14 cellular contexts compared by ENCODE assay signal in the genomic region with DNA sequence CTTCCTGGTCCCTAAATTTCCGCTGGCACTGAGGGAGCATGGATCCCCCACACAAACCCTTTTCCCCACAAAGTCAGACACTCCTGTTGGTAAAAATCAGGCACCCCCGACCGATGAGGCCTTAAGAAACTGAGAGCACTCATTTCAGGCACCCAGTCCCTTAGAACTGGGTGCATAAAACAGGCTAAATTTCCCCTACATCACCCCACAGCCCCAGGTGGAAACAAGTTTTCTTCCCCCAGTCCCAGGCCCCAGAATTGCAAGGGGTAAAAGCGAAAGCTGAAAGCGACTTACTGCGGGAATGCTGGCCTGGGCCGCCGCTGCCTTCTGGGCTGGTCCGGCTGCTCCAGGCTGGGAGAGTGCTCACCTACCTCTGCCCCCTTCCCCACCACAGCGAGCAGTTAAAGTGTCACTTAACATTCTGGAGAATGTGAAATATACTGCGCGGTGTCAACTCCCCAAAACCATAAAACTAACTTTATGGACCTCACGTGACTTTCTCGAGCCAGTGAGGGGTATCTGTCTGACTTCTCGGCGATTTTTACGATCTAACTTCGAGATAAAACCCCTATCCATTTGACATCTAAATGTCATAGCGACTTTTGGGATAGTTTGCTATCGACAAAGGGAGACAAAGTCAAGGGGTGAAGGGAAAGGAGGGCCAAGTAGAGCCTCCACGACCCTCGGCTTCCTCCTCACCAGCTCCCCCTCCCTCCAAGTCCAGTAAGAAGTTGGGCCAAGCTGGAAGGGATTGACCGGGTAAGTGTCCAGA. TPM values are rescaled to one million over a fixed set of nuclear protein-coding genes. Genes with fewer than 3 reads are reported as not detected.
DNase-seq lines count a peak whose midpoint lies in the region; ATAC-seq, FAIRE-seq and TF ChIP-seq lines count a peak whose summit lies in the region.
"Had no signal": no experiment of that assay in that cellular context is flagged by ENCODE, and none has a peak within 500 bp of the region (broad histone marks: within the 10 kb centered on the region; RNA-seq: fewer than 3 reads in every experiment).

TSS of gene HOXB3 (minus strand) at position 411 of the 772 bp plus-strand sequence. CDS start 37,767 bp downstream, outside the sequence.

- H3K4me2 ChIP-seq in H1 (ENCODE audit: insufficient read depth in 1 of 2, low read depth in 2 of 2, low read length in 2 of 2): no peak within 1 kb of the TSS

- H3K27ac ChIP-seq in HEK293 (ENCODE audit: extremely low read depth, low read depth, low read length): peak within 1 kb of the TSS; percentile 92
- H3K27ac ChIP-seq in H1 (ENCODE audit: low read depth, low read length): no peak within 1 kb of the TSS
- no peak within 1 kb of the TSS for H3K27ac ChIP-seq in WERI-Rb-1
- H3K27ac ChIP-seq: foreskin keratinocyte, VCaP had no signal

- DNase-seq in AG04449 (ENCODE audit: low read depth, low spot score) (peak; percentile 67), H1 (ENCODE audit: low read depth in 1 of 2, low spot score in 2 of 2) (no peak), naive B cell (no peak), hippocampal formation (lab: John Stamatoyannopoulos, UW) (no peak), NCI-H146 treated with DMSO at 0.1 percent for 48 hours (lab: John Stamatoyannopoulos, UW; ENCODE audit: unreplicated experiment) (no peak), WERI-Rb-1 (no peak), NCI-H774 (lab: John Stamatoyannopoulos, UW) (no peak)
- DNase-seq: foreskin keratinocyte, NCI-H69 had no signal

- no peak for FAIRE-seq in H1 (lab: Jason Lieb, UNC)

- peaks cover 20 to 37% of the 10 kb centered on the region in 2 experiments for H4K20me1 ChIP-seq in H1 (replicated peaks in 1 of 2; ENCODE audit: control insufficient read depth in 1 of 2, insufficient read depth in 2 of 2, low read length in 2 of 2)

- H2AFZ ChIP-seq in H1 (ENCODE audit: low read length): no peak within 1 kb of the TSS

- H4K91ac ChIP-seq in H1 (replicated peaks; ENCODE audit: insufficient read length, low read length): no peak within 1 kb of the TSS

- no peak within 1 kb of the TSS for H4K5ac ChIP-seq in H1 (ENCODE audit: insufficient read length, low read depth, low read length)

- peak within 1 kb of the TSS; percentile 81; the same call in 1 of the 2 replicates for H2BK15ac ChIP-seq in H1 (ENCODE audit: low read length)

- peak within 1 kb of the TSS; percentile 44 to 89 (median 70) for H3K4me3 Mint-ChIP-seq in naive B cell
- H3K4me3 Mint-ChIP-seq: activated naive CD4-positive, alpha-beta T cell treated with anti-CD3 and anti-CD28 coated beads, Interleukin-2, amount 50 U/mL, for 24 hours had no signal

- H3K27me3 ChIP-seq in H1 (replicated peaks in 1 of 4; ENCODE audit: control insufficient read depth in 3 of 4, extremely low read depth in 1 of 4, insufficient read depth in 3 of 4, low read length in 3 of 4) (peaks cover 96 to 100% (median 99%) of the 10 kb centered on the region in 4 experiments), WERI-Rb-1 (ENCODE audit: insufficient read depth, low read depth, severe bottlenecking) (peaks cover 95% of the 10 kb centered on the region)

- H3K36me3 Mint-ChIP-seq in naive B cell: no peaks in the 10 kb centered on the region
- H3K36me3 Mint-ChIP-seq: activated naive CD4-positive, alpha-beta T cell treated with anti-CD3 and anti-CD28 coated beads, Interleukin-2, amount 50 U/mL, for 24 hours had no signal

- POLR2A ChIA-PET in AG04449 (lab: Yijun Ruan, JAX): interaction anchor here (0.7 to 1.5 kb wide), 5 partner anchors 23 to 103 kb away, joined by 3 to 5 read pairs (median 3); no protein-coding TSS in a partner anchor
- POLR2A ChIA-PET in HEK293 (lab: Yijun Ruan, JAX): interaction anchor here (0.6 kb wide), 2 partner anchors 10 to 542 kb away, joined by 3 read pairs; partner anchors contain the start of gene NFE2L1
- POLR2A ChIA-PET in H1 (lab: Charles Lee; ENCODE audit: partially characterized antibody): no interaction called here

- no peak within 1 kb of the TSS for H3K23ac ChIP-seq in H1 (ENCODE audit: insufficient read length)

- no peak for TF ChIP-seq POLR2A in H1 (IDR thresholded peaks at IDR 0.05; ENCODE audit: control extremely low read depth in 1 of 2, low read depth in 2 of 2, low read length in 2 of 2)

- CTCF ChIA-PET in AG04449 (lab: Yijun Ruan, JAX) (interaction anchor here (0.7 to 8.4 kb wide), 15 partner anchors 18 to 282 kb away, joined by 3 to 80 read pairs (median 5); partner anchors contain the start of gene HOXB8), HEK293 (lab: Yijun Ruan, JAX) (interaction anchor here (0.6 to 6.0 kb wide), 6 partner anchors 29 to 570 kb away, joined by 3 to 52 read pairs (median 5); no protein-coding TSS in a partner anchor), H1 (lab: Charles Lee; ENCODE audit: partially characterized antibody) (interaction anchor here (0.5 to 7.0 kb wide), 12 partner anchors 26 to 296 kb away, joined by 3 to 53 read pairs (median 3); no protein-coding TSS in a partner anchor)

- no peak within 1 kb of the TSS for H2BK20ac ChIP-seq in H1 (ENCODE audit: low read length)

- no peak for TF ChIP-seq EP300 in H1 (IDR thresholded peaks at IDR 0.05; ENCODE audit: borderline replicate concordance in 1 of 2, low read depth in 2 of 2, low read length in 2 of 2)

- no peaks in the 10 kb centered on the region for H3K23me2 ChIP-seq in H1 (ENCODE audit: low read depth, low read length)

- H3K4me3 ChIP-seq in AG04449 (ENCODE audit: low read depth, low read length): peak within 1 kb of the TSS; percentile 76
- H3K4me3 ChIP-seq in HEK293 (ENCODE audit: low read depth, low read length): no peak within 1 kb of the TSS
- no peak within 1 kb of the TSS for H3K4me3 ChIP-seq in H1 (ENCODE audit: extremely low read depth in 1 of 4, insufficient read depth in 2 of 4, low read depth in 3 of 4, low read length in 4 of 4)
- no peak within 1 kb of the TSS for H3K4me3 ChIP-seq in WERI-Rb-1 (ENCODE audit: low read depth, low read length)
- H3K4me3 ChIP-seq: HAP-1 had no signal

- H4K8ac ChIP-seq in H1 (ENCODE audit: extremely low read depth, insufficient read depth, low read length): no peak within 1 kb of the TSS

- H3K27me3 Mint-ChIP-seq in naive B cell: peaks cover 80 to 97% (median 94%) of the 10 kb centered on the region in 3 donors

- H3K9me3 ChIP-seq in HEK293 (ENCODE audit: control insufficient read depth, insufficient read depth, low read depth, low read length) (no peaks in the 10 kb centered on the region), H1 (ENCODE audit: insufficient read depth in 2 of 2, low read depth in 1 of 2, low read length in 1 of 2) (no peaks in the 10 kb centered on the region; a peak in 1 of 4 replicates), WERI-Rb-1 (ENCODE audit: severe bottlenecking) (peaks cover 6% of the 10 kb centered on the region)
- H3K9me3 ChIP-seq: HAP-1 had no signal

- TF ChIP-seq CTCF in AG04449 (IDR thresholded peaks at IDR 0.05; ENCODE audit: insufficient read depth, low read length, missing control alignments): no peak
- TF ChIP-seq CTCF in HEK293 (tag by site-specific recombination; IDR thresholded peaks at IDR 0.05): no peak
- TF ChIP-seq CTCF in H1 (IDR thresholded peaks at IDR 0.05; ENCODE audit: control extremely low read depth in 1 of 3, insufficient read depth in 1 of 3, low read depth in 1 of 3, low read length in 3 of 3): no peak
- TF ChIP-seq CTCF in WERI-Rb-1 (IDR thresholded peaks at IDR 0.05; ENCODE audit: low read depth, low read length): no peak

- no peak within 1 kb of the TSS for H2BK120ac ChIP-seq in H1 (replicated peaks; ENCODE audit: low read depth, low read length)

- H3K4me1 Mint-ChIP-seq in naive B cell: peaks cover 50 to 57% (median 54%) of the 10 kb centered on the region in 3 donors

- ATAC-seq in naive B cell (ENCODE audit: low read depth in 2 of 2): no peak
- ATAC-seq: foreskin keratinocyte had no signal

- H2BK5ac ChIP-seq in H1 (ENCODE audit: low read depth, low read length): no peak within 1 kb of the TSS

- no peaks in the 10 kb centered on the region for H3K79me2 ChIP-seq in H1 (ENCODE audit: control insufficient read depth in 1 of 2, insufficient read depth in 2 of 2, low read length in 2 of 2)

- H2AK5ac ChIP-seq in H1 (ENCODE audit: low read depth, low read length): peak within 1 kb of the TSS; percentile 55; the same call in 1 of the 2 replicates

- no peaks in the 10 kb centered on the region for H3K9me3 Mint-ChIP-seq in naive B cell
- H3K9me3 Mint-ChIP-seq: activated naive CD4-positive, alpha-beta T cell treated with anti-CD3 and anti-CD28 coated beads, Interleukin-2, amount 50 U/mL, for 24 hours had no signal

- no peaks in the 10 kb centered on the region for H3K79me1 ChIP-seq in H1 (ENCODE audit: low read depth, low read length)

- H3K56ac ChIP-seq in H1 (replicated peaks; ENCODE audit: insufficient read length, low read depth, low read length): no peak within 1 kb of the TSS

- H3K4ac ChIP-seq in H1 (replicated peaks; ENCODE audit: insufficient read length, low read depth, low read length): no peak within 1 kb of the TSS

- no peak within 1 kb of the TSS for H3K9ac ChIP-seq in H1 (replicated peaks in 1 of 4; ENCODE audit: extremely low read depth in 1 of 4, low read depth in 3 of 4, low read length in 3 of 4)

- H3K18ac ChIP-seq in H1 (ENCODE audit: extremely low read depth, low read length): no peak within 1 kb of the TSS; the same call in 1 of the 2 replicates

- H3K36me3 ChIP-seq in HEK293 (ENCODE audit: control insufficient read depth in 2 of 2, insufficient read depth in 1 of 2, low read length in 2 of 2): peaks cover 0 to 29% of the 10 kb centered on the region in 2 experiments; a peak in 2 of 3 replicates
- peaks cover 0 to 6% (median 0%) of the 10 kb centered on the region in 4 experiments; a peak in 1 of 8 replicates for H3K36me3 ChIP-seq in H1 (ENCODE audit: control insufficient read depth in 2 of 4, insufficient read depth in 4 of 4, low read length in 3 of 4)
- no peaks in the 10 kb centered on the region for H3K36me3 ChIP-seq in WERI-Rb-1
- H3K36me3 ChIP-seq: HAP-1 had no signal

- H3K27ac Mint-ChIP-seq in naive B cell: peak within 1 kb of the TSS in 2 of 6 donors; percentile 59 to 87
- H3K27ac Mint-ChIP-seq: activated naive CD4-positive, alpha-beta T cell treated with anti-CD3 and anti-CD28 coated beads, Interleukin-2, amount 50 U/mL, for 24 hours had no signal

- WGBS in H1 (ENCODE audit: extremely low coverage in 1 of 2, insufficient coverage in 1 of 2, insufficient read length in 1 of 2, insufficient replicate concordance in 2 of 2, low coverage in 1 of 2, low lambda C conversion rate in 2 of 2, missing lambda C conversion rate in 1 of 2), 2 experiments: 10% methylated on average over 23 of the region's 23 CpGs; no CpG with 5 or more reads in 1 of the 2 experiments

- H3K4me1 ChIP-seq in HEK293 (ENCODE audit: control insufficient read depth, insufficient read depth, low read length): peaks cover 42% of the 10 kb centered on the region
- H3K4me1 ChIP-seq in H1 (replicated peaks in 1 of 4; ENCODE audit: control insufficient read depth in 3 of 4, insufficient read depth in 4 of 4, low read length in 3 of 4): peaks cover 0 to 7% (median 3%) of the 10 kb centered on the region in 4 experiments; a peak in 5 of 7 replicates
- H3K4me1 ChIP-seq: foreskin keratinocyte had no signal

- no peak for TF ChIP-seq RAD21 in H1 (IDR thresholded peaks at IDR 0.05 in 1 of 2, conservative IDR thresholded peaks at IDR 0.05 in 1 of 2; ENCODE audit: low read depth in 2 of 2, low read length in 2 of 2)

- H2BK12ac ChIP-seq in H1 (ENCODE audit: low read depth, low read length): no peak within 1 kb of the TSS

- no peak within 1 kb of the TSS for H3K14ac ChIP-seq in H1 (ENCODE audit: insufficient read length)

RNA-seq across cellular contexts. Expression of gene HOXB3, which starts in this region (rescaled TPM):
- total RNA-seq in H1 (2021; fragmentation: NEBNext Ultra II Directional; extraction: Animal tissue kit (Norgen Biotek cat#: 25700)): not detected in 2 replicates
- polyA plus RNA-seq in H1 (2011; rRNA removed): not detected in 2 replicates
- not detected for polyA plus RNA-seq in H1 (2011; cell fraction: cytosol; rRNA removed)
- polyA plus RNA-seq in H1 (2011; cell fraction: nucleus; rRNA removed): not detected
- polyA plus RNA-seq in H1 (2012, experiment 1 of 2): 0.28 TPM in 1 of 4 replicates, not detected in the others
- polyA plus RNA-seq in H1 (2012, experiment 2 of 2): not detected
- polyA plus RNA-seq in H1 (2013, experiment 1 of 2): not detected
- not detected for polyA plus RNA-seq in H1 (2013, experiment 2 of 2)
- polyA minus RNA-seq in H1 (2011; rRNA and poly(A)+ RNA removed): 0.19 TPM in 1 of 2 replicates, not detected in the other
- not detected for polyA minus RNA-seq in H1 (2011; cell fraction: cytosol; rRNA and poly(A)+ RNA removed)
- polyA minus RNA-seq in H1 (2011; cell fraction: nucleus; rRNA and poly(A)+ RNA removed): 1.00 TPM
- polyA plus RNA-seq in naive B cell (ENCODE audit: low read depth in 6 of 6): under 1 TPM in 1 of 6 donors, not detected in 5; 0.05 TPM
- polyA plus RNA-seq: neural cell had no signal
